8 cellular contexts compared by ENCODE assay signal in the genomic region with DNA sequence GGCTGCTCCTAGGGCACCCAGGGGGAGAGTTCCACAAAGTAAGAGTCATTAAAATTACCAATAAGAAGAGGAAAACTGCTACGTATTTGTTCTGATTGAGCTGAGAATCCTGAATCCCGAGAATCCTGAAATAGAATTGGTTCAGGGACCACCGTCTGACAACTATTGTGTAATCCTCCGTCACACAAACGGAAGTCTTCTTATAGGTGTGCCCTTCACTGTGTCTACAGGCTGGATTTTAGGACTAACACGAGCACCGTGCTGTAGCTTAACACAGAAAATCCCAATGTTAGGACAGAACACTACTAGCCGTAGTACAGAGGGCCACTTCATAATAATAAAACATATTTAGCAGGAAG. TPM values are rescaled to one million over a fixed set of nuclear protein-coding genes. Genes with fewer than 3 reads are reported as not detected.
A peak's percentile ranks its signal among the peaks of the same experiment; 100 is the strongest.
DNase-seq lines count a peak whose midpoint lies in the region; ATAC-seq and TF ChIP-seq lines count a peak whose summit lies in the region.

No MANE protein-coding gene starts in this region.

- H3K27ac ChIP-seq in VCaP: peak overlapping the region; percentile 64
- H3K27ac ChIP-seq in iPS-18a (ENCODE audit: low read length): no peak overlapping the region
- peak overlapping the region in 3 of 5 donors; percentile 21 to 31 (median 29) for H3K27ac ChIP-seq in stomach

- TF ChIP-seq CTCF in VCaP (conservative IDR thresholded peaks at IDR 0.05) (no peak), stomach (IDR thresholded peaks at IDR 0.05) (no peak)

- H3K36me3 ChIP-seq in iPS-18a (ENCODE audit: control insufficient read depth, low read depth, low read length) (no peaks in the 10 kb centered on the region), stomach (no peaks in the 10 kb centered on the region)

- WGBS in stomach, 5 donors: 68 to 87% (median 84%) methylated on average over 8 of the region's 8 CpGs

- H3K9me3 ChIP-seq in iPS-18a (ENCODE audit: control insufficient read depth, low read depth, low read length): no peaks in the 10 kb centered on the region
- H3K9me3 ChIP-seq in stomach: peaks cover 0 to 8% (median 4%) of the 10 kb centered on the region in 4 donors

- DNase-seq in NCI-H1417 treated with DMSO at 0.1 percent for 48 hours (lab: John Stamatoyannopoulos, UW): peak; percentile 51
- DNase-seq in NCI-H1417 (lab: John Stamatoyannopoulos, UW): no peak
- no peak for DNase-seq in stomach
- DNase-seq in stimulated activated CD4-positive, alpha-beta T cell treated with anti-CD3 and anti-CD28 coated beads, Interleukin-4, amount 100 ng/mL, for 1 hour: no peak
- no peak for DNase-seq in NOMO-1 (lab: John Stamatoyannopoulos, UW; ENCODE audit: unreplicated experiment in 2 of 2)

- H3K4me3 ChIP-seq in iPS-18a (ENCODE audit: low read length) (peak overlapping the region; percentile 42), stomach (peak overlapping the region; percentile 44 to 66 (median 56))

- H3K9ac ChIP-seq in iPS-18a (ENCODE audit: low read length): peak overlapping the region; percentile 32

- intact Hi-C loops in stomach (cut with DNase I; ENCODE audit: low total_unique reads): no loop called here

- H3K4me1 ChIP-seq in iPS-18a (ENCODE audit: control insufficient read depth, low read depth, low read length) (peaks cover 9% of the 10 kb centered on the region), stomach (peaks cover 11 to 15% (median 14%) of the 10 kb centered on the region in 4 donors)

- TF ChIP-seq EP300 in stomach (IDR thresholded peaks at IDR 0.05): no peak

- no peak for ATAC-seq in GM21619 (IDR thresholded peaks at IDR 0.05; ENCODE audit: unreplicated experiment)

- TF ChIP-seq POLR2A in stomach (IDR thresholded peaks at IDR 0.05): no peak

- H3K27me3 ChIP-seq in iPS-18a (ENCODE audit: control insufficient read depth, insufficient read depth, low read length) (peaks cover 22% of the 10 kb centered on the region), stomach (no peaks in the 10 kb centered on the region)

RNA-seq across cellular contexts. Expression of gene RNF182, which starts 50.6 kb away (rescaled TPM):
- total RNA-seq in stomach: under 1 TPM in 1 of 5 donors, not detected in 4; 0.18 TPM
- under 1 TPM in 1 of 3 donors, not detected in 2; 0.10 TPM for polyA plus RNA-seq in stomach

RNA-seq across cellular contexts. Expression of gene MCUR1, which starts 59.8 kb away (rescaled TPM):
- total RNA-seq in stomach: 10 to 100 TPM in 2 of 5 donors, 1 to 10 TPM in 3; 2.3 to 11.9 (median 5.5) TPM
- polyA plus RNA-seq in stomach: 10 to 100 TPM in 2 of 3 donors, 1 to 10 TPM in 1; 7.5 to 16.4 (median 16.4) TPM
